8 cellular contexts compared by ENCODE assay signal in genomic region chr3:159765860-159766294, GRCh38.
DNase-seq lines count a peak whose midpoint lies in the region; ATAC-seq and TF ChIP-seq lines count a peak whose summit lies in the region.

No MANE protein-coding gene starts in this region.

- H3K9ac ChIP-seq in NT2/D1 (ENCODE audit: insufficient read length, low read depth) (no peak overlapping the region), neuronal stem cell (ENCODE audit: low read depth, low read length, poor library complexity) (peak overlapping the region; percentile 13)

- 29% methylated on average over 5 of the region's 5 CpGs for WGBS in esophagus muscularis mucosa
- no CpG with 5 or more reads among the region's 5 CpGs for WGBS in neuronal stem cell (ENCODE audit: extremely low coverage in 2 of 2, insufficient read length in 2 of 2, insufficient replicate concordance in 1 of 2), 2 donors
- 38 to 56% methylated on average over 5 of the region's 5 CpGs for WGBS in testis, 2 donors

- H2BK12ac ChIP-seq in neuronal stem cell (ENCODE audit: low read length): no peak overlapping the region

- H3K36me3 ChIP-seq in NT2/D1 (ENCODE audit: insufficient read depth, insufficient read length, low read length) (peaks cover 25% of the 10 kb centered on the region), esophagus muscularis mucosa (peaks cover 0 to 9% (median 0%) of the 10 kb centered on the region in 4 donors), neuronal stem cell (replicated peaks in 1 of 2; ENCODE audit: control insufficient read depth in 2 of 2, insufficient read depth in 2 of 2, low read length in 2 of 2) (no peaks in the 10 kb centered on the region), testis (ENCODE audit: low read depth, missing control alignments) (no peaks in the 10 kb centered on the region)

- no peak overlapping the region for H3K14ac ChIP-seq in neuronal stem cell (ENCODE audit: low read length)

- H3K27me3 ChIP-seq in NT2/D1 (ENCODE audit: insufficient read depth, insufficient read length) (no peaks in the 10 kb centered on the region), esophagus muscularis mucosa (no peaks in the 10 kb centered on the region), neuronal stem cell (ENCODE audit: control insufficient read depth in 3 of 3, insufficient read depth in 3 of 3, low read depth in 1 of 3, low read length in 3 of 3) (peaks cover 0 to 75% (median 9%) of the 10 kb centered on the region in 3 experiments), testis (no peaks in the 10 kb centered on the region)

- TF ChIP-seq CTCF in esophagus muscularis mucosa (IDR thresholded peaks at IDR 0.05) (no peak), testis (IDR thresholded peaks at IDR 0.05) (no peak)

- H4K91ac ChIP-seq in neuronal stem cell (ENCODE audit: low read depth, low read length, poor library complexity): no peak overlapping the region

- H3K27ac ChIP-seq in esophagus muscularis mucosa (replicated peaks in 1 of 4) (peak overlapping the region; percentile 97 to 100 (median 98)), neuronal stem cell (replicated peaks; ENCODE audit: low read length) (no peak overlapping the region), testis (peak overlapping the region in 1 of 2 donors; percentile 88)

- no peak for TF ChIP-seq EP300 in esophagus muscularis mucosa (IDR thresholded peaks at IDR 0.05)

- H3K9me3 ChIP-seq in NT2/D1 (ENCODE audit: insufficient read depth, low read length) (no peaks in the 10 kb centered on the region), esophagus muscularis mucosa (no peaks in the 10 kb centered on the region), neuronal stem cell (replicated peaks in 1 of 2; ENCODE audit: control insufficient read depth in 2 of 2, insufficient read depth in 1 of 2, low read depth in 1 of 2, low read length in 2 of 2) (no peaks in the 10 kb centered on the region), testis (no peaks in the 10 kb centered on the region)

- intact Hi-C loops in esophagus muscularis mucosa (cut with DNase I): loop anchor here (2.0 kb wide), 1 partner anchor 39 kb away; no protein-coding TSS in a partner anchor
- intact Hi-C loops in testis (cut with DNase I; ENCODE audit: low total_unique reads): no loop called here

- no peak overlapping the region for H2AK5ac ChIP-seq in neuronal stem cell (ENCODE audit: low read depth, low read length)

- H2BK120ac ChIP-seq in neuronal stem cell (ENCODE audit: low read depth, low read length): no peak overlapping the region

- H3K23ac ChIP-seq in neuronal stem cell (ENCODE audit: low read depth, low read length, poor library complexity): no peak overlapping the region

- no peak overlapping the region for H3K18ac ChIP-seq in neuronal stem cell (ENCODE audit: low read length)

- peak overlapping the region; percentile 98 for H2AFZ ChIP-seq in neuronal stem cell (ENCODE audit: low read length)

- H3K79me1 ChIP-seq in neuronal stem cell (ENCODE audit: low read depth, low read length): no peaks in the 10 kb centered on the region

- H2BK15ac ChIP-seq in neuronal stem cell (ENCODE audit: low read length): no peak overlapping the region

- peak; percentile 40 for DNase-seq in COR-L47 (lab: John Stamatoyannopoulos, UW)
- DNase-seq in NT2/D1 (ENCODE audit: low read depth, low spot score): no peak
- no peak for DNase-seq in esophagus muscularis mucosa (ENCODE audit: extremely low spot score)
- DNase-seq in neuronal stem cell (ENCODE audit: low spot score): no peak
- no peak for DNase-seq in NCI-H446 treated with DMSO at 0.1 percent for 48 hours (lab: John Stamatoyannopoulos, UW)
- DNase-seq in testis: no peak
- no peak for DNase-seq in hippocampal formation (lab: John Stamatoyannopoulos, UW)

- no peak overlapping the region for H4K8ac ChIP-seq in neuronal stem cell (ENCODE audit: low read depth, low read length)

- no peak overlapping the region for H3K4ac ChIP-seq in neuronal stem cell (ENCODE audit: low read length)

- no peak overlapping the region for H2BK5ac ChIP-seq in neuronal stem cell (ENCODE audit: low read length)

- TF ChIP-seq POLR2A in esophagus muscularis mucosa (IDR thresholded peaks at IDR 0.05; ENCODE audit: low read depth) (no peak), testis (IDR thresholded peaks at IDR 0.05) (no peak)

- no peaks in the 10 kb centered on the region for H3K4me1 ChIP-seq in NT2/D1 (ENCODE audit: insufficient read depth, insufficient read length)
- peaks cover 44 to 77% (median 73%) of the 10 kb centered on the region in 4 donors for H3K4me1 ChIP-seq in esophagus muscularis mucosa
- H3K4me1 ChIP-seq in neuronal stem cell (ENCODE audit: control insufficient read depth in 2 of 2, insufficient read depth in 1 of 2, low read depth in 1 of 2, low read length in 2 of 2): peaks cover 13 to 16% of the 10 kb centered on the region in 2 donors
- peaks cover 3% of the 10 kb centered on the region for H3K4me1 ChIP-seq in testis

- H3K4me3 ChIP-seq in NT2/D1 (ENCODE audit: insufficient read length, low read depth) (peak overlapping the region; percentile 70), esophagus muscularis mucosa (peak overlapping the region; percentile 84 to 95 (median 84)), neuronal stem cell (ENCODE audit: low read length in 2 of 2) (peak overlapping the region in 1 of 2 donors; percentile 92), testis (peak overlapping the region in 1 of 2 donors; percentile 78)

- peak overlapping the region; percentile 94 for H3K4me2 ChIP-seq in neuronal stem cell (ENCODE audit: insufficient read depth, low read length, poor library complexity, severe bottlenecking)

- no peak for ATAC-seq in GM18520 (IDR thresholded peaks at IDR 0.05; ENCODE audit: unreplicated experiment)
